In the genomic region with DNA sequence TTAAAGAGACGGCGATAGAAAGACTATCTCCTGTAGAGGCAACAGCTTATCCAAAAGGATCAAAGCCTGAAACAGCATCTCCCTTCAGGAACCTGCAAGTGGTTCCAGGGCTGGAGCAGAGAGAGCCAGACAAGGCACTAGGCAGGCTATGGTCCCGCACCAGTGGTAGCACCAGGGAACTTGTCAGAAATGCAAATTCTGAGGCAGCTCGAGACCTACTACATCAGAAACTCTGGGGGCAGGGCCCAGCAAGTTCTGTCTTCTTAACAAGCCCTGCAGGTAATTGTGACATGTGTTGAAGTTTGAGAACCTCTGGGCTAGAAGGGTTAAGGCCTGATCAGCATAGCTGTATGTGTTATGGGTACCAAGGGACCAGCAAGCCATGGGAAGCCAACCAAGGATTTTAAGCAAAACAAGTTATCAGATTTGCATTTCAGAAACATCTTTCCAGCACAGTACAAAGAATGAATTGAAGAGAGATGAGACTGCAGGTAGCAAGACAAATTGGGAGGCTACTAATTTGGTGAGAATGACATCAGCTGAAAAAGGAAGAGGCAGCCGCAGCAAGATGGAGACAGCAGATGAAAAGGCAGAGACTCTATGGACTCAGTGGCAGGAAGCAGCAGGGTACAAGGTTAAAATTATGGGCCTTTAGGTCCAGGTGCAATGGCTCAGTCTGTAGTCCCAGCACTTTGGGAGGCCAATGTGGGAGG, we compare ENCODE assay signal across 10 cellular contexts.
DNase-seq lines count a peak whose midpoint lies in the region; ATAC-seq, FAIRE-seq and TF ChIP-seq lines count a peak whose summit lies in the region.
"Had no signal": no experiment of that assay in that cellular context is flagged by ENCODE, and none has a peak within 500 bp of the region (broad histone marks: within the 10 kb centered on the region; RNA-seq: fewer than 3 reads in every experiment).

No MANE protein-coding gene starts in this region.

- no peak for FAIRE-seq in kidney (lab: Jason Lieb, UNC)

- H3K4me3 ChIP-seq in kidney (ENCODE audit: low read length in 2 of 2) = no peak overlapping the region
- H3K4me3 ChIP-seq: lower lobe of right lung had no signal

- H3K9me3 ChIP-seq in kidney (ENCODE audit: control insufficient read depth in 1 of 2, low read length in 2 of 2) = no peaks in the 10 kb centered on the region
- H3K9me3 ChIP-seq: lower lobe of right lung had no signal

- POLR2A ChIA-PET in GM10248 (lab: Yijun Ruan, JAX) = no interaction called here

- H3K27ac ChIP-seq in kidney (ENCODE audit: low read depth in 2 of 2, low read length in 2 of 2) = no peak overlapping the region
- H3K27ac ChIP-seq: lower lobe of right lung, WERI-Rb-1 had no signal

- intact Hi-C loops in kidney (cut with DNase I) = no loop called here

- TF ChIP-seq CTCF in GM10248 (IDR thresholded peaks at IDR 0.05; ENCODE audit: control extremely low read depth, extremely low read depth, low read depth, missing control alignments) = no peak
- TF ChIP-seq CTCF in kidney (IDR thresholded peaks at IDR 0.05; ENCODE audit: borderline replicate concordance, extremely low read depth, insufficient read depth) = no peak

- no peaks in the 10 kb centered on the region for H3K36me3 ChIP-seq in kidney (ENCODE audit: control insufficient read depth in 1 of 2, insufficient read depth in 2 of 2, low read length in 2 of 2)
- H3K36me3 ChIP-seq: lower lobe of right lung, WERI-Rb-1 had no signal

- no peaks in the 10 kb centered on the region for H3K4me1 ChIP-seq in kidney (ENCODE audit: control insufficient read depth in 1 of 2, insufficient read depth in 1 of 2, low read depth in 1 of 2, low read length in 2 of 2)
- H3K4me1 ChIP-seq: lower lobe of right lung had no signal

- DNase-seq in GM10248 (ENCODE audit: extremely low spot score) = peak; percentile 22
- DNase-seq in amniotic epithelial cell (ENCODE audit: low read depth) = peak; percentile 10
- DNase-seq in A172 (ENCODE audit: low spot score) = no peak
- DNase-seq in NCI-H524 treated with DMSO at 0.1 percent for 48 hours (lab: John Stamatoyannopoulos, UW) = no peak
- no peak for DNase-seq in kidney
- no peak for DNase-seq in activated CD4-positive, alpha-beta T cell treated with anti-CD3 and anti-CD28 coated beads, Interleukin-2, amount 50 U/mL, for 4 hours
- DNase-seq: lower lobe of right lung, WERI-Rb-1 had no signal

- CTCF ChIA-PET in GM10248 (lab: Yijun Ruan, JAX) = no interaction called here

- no peak overlapping the region for H3K9ac ChIP-seq in kidney (ENCODE audit: low read length in 2 of 2)

- ATAC-seq in GM19463 (IDR thresholded peaks at IDR 0.05; ENCODE audit: unreplicated experiment) (peak; percentile 98), HG03097 (IDR thresholded peaks at IDR 0.05; ENCODE audit: low FRiP score, unreplicated experiment) (peak; percentile 93)
- ATAC-seq: lower lobe of right lung had no signal

Comparison
In these comparisons a context has a peak if more than half of its experiments do, and no peak if none do; other contexts are left out.
1. DNase-seq: peak in GM10248 (single experiment) and amniotic epithelial cell (single experiment); none in A172 (single experiment), NCI-H524 treated with DMSO at 0.1 percent for 48 hours (single experiment), kidney (single experiment) and activated CD4-positive, alpha-beta T cell treated with anti-CD3 and anti-CD28 coated beads, Interleukin-2, amount 50 U/mL, for 4 hours (0 of 2).